1 cellular context compared by ENCODE assay signal in genomic region chr12:65333649-65334048, GRCh38.
TF ChIP-seq lines count a peak whose summit lies in the region.

No MANE protein-coding gene starts in this region.

TF ChIP-seq in HCT116, 20 proteins besides CTCF, POLR2A, EP300 and RAD21 (continued from another document):
- TF ChIP-seq REST (IDR thresholded peaks at IDR 0.05; ENCODE audit: low read depth): no peak
- no peak for TF ChIP-seq ZNF274 (IDR thresholded peaks at IDR 0.05; ENCODE audit: low read depth, low read length)
- TF ChIP-seq SP1 (IDR thresholded peaks at IDR 0.05; ENCODE audit: low read depth): no peak
- no peak for TF ChIP-seq MAX (IDR thresholded peaks at IDR 0.05)
- no peak for TF ChIP-seq EZH2 (IDR thresholded peaks at IDR 0.05)
- no peak for TF ChIP-seq ZFX (IDR thresholded peaks at IDR 0.05)
- TF ChIP-seq EGR1 (IDR thresholded peaks at IDR 0.05; ENCODE audit: low read depth): no peak
- no peak for TF ChIP-seq ZBTB33 (IDR thresholded peaks at IDR 0.05; ENCODE audit: extremely low read depth, insufficient replicate concordance, low read length)
